In the genomic region with DNA sequence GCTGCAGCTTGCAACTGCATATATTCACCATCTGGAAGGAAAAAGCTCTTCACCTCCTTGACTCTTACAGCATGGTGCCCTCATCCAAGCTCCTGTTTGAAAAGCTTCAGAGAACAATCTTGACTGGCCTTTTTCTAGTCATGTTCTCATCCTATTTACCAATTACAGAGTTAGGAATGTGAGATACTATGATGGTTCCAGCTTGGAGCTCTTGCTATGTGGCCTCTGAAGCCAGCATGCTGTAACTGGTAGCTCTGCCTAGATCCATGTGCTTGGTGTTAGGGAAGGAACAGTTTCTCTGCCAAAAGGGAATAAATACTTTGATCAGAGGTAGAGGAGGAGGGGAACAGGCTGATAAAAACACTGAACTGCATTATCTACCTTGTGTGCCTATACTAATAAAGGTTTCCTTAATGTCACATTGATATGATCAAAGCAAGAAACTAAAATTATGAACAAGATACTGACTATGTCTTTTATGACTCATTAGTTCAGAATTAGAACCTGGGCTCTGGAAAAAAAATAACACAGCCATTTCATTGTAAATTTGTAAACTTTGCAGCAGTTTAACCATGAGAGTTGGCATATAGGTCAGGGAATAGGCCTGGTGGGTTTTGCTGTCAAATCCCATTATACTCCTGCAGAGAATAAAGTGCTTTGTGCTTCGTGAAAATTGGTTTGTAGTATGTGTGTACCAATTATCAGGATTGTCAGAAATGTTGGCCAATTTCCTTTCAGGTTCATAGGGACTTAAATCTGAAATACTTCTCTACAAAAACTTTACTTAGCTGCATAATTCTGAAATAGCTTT, we compare ENCODE assay signal across 16 cellular contexts.
DNase-seq lines count a peak whose midpoint lies in the region; ATAC-seq and TF ChIP-seq lines count a peak whose summit lies in the region.
"Had no signal": no experiment of that assay in that cellular context is flagged by ENCODE, and none has a peak within 500 bp of the region (broad histone marks: within the 10 kb centered on the region; RNA-seq: fewer than 3 reads in every experiment).

No MANE protein-coding gene starts in this region.

- no peak for TF ChIP-seq CTCF in foreskin keratinocyte (conservative IDR thresholded peaks at IDR 0.05)
- TF ChIP-seq CTCF in gastrocnemius medialis (IDR thresholded peaks at IDR 0.05 in 4 of 5, conservative IDR thresholded peaks at IDR 0.05 in 1 of 5): no peak
- no peak for TF ChIP-seq CTCF in colonic mucosa (IDR thresholded peaks at IDR 0.05)

- no peak overlapping the region for H3K9ac ChIP-seq in colonic mucosa (ENCODE audit: low read depth in 2 of 2, low read length in 2 of 2)
- H3K9ac ChIP-seq: neural progenitor cell had no signal

- H3K27ac ChIP-seq in foreskin keratinocyte: no peak overlapping the region
- H3K27ac ChIP-seq in gastrocnemius medialis: peak overlapping the region; percentile 31 to 63 (median 54)
- no peak overlapping the region for H3K27ac ChIP-seq in colonic mucosa
- H3K27ac ChIP-seq: neural progenitor cell had no signal

- H3K36me3 ChIP-seq in gastrocnemius medialis (no peaks in the 10 kb centered on the region), colonic mucosa (no peaks in the 10 kb centered on the region)
- H3K36me3 ChIP-seq: neural progenitor cell had no signal

- H3K27me3 ChIP-seq in foreskin keratinocyte (no peaks in the 10 kb centered on the region), gastrocnemius medialis (no peaks in the 10 kb centered on the region), colonic mucosa (no peaks in the 10 kb centered on the region)
- H3K27me3 ChIP-seq: neural progenitor cell had no signal

- H3K4me1 ChIP-seq in foreskin keratinocyte (no peaks in the 10 kb centered on the region), gastrocnemius medialis (peaks cover 18 to 26% of the 10 kb centered on the region in 2 donors), colonic mucosa (no peaks in the 10 kb centered on the region)

- TF ChIP-seq POLR2A in gastrocnemius medialis (IDR thresholded peaks at IDR 0.05): no peak

- peak; percentile 64 for DNase-seq in EH (ENCODE audit: low read depth)
- peak; percentile 7 to 55 for DNase-seq in foreskin keratinocyte
- no peak for DNase-seq in gastrocnemius medialis
- DNase-seq in left ventricle myocardium superior: no peak
- no peak for DNase-seq in colonic mucosa
- DNase-seq: activated CD4-positive, alpha-beta T cell treated with anti-CD3 and anti-CD28 coated beads, Interleukin-2, amount 50 U/mL, for 1 hour; activated gamma-delta T cell treated with Interleukin-2 at 50 U/mL for 16 hours; endodermal cell; NCI-H2081; stimulated activated CD4-positive, alpha-beta T cell treated with anti-CD3 and anti-CD28 coated beads, Interleukin-1b, Interleukin-23, amount 100 ng/mL, for 48 hours; T-helper 1 cell had no signal

- H3K9me3 ChIP-seq in gastrocnemius medialis (no peaks in the 10 kb centered on the region), colonic mucosa (no peaks in the 10 kb centered on the region)

- no peak overlapping the region for H3K4me3 ChIP-seq in gastrocnemius medialis
- no peak overlapping the region for H3K4me3 ChIP-seq in colonic mucosa
- H3K4me3 ChIP-seq: neural progenitor cell had no signal

- intact Hi-C loops in gastrocnemius medialis (cut with DNase I; ENCODE audit: low total_unique reads) (no loop called here), left ventricle myocardium superior (cut with micrococcal nuclease) (no loop called here), colonic mucosa (cut with DNase I) (no loop called here)

- ATAC-seq in SK-N-SH treated with all-trans-retinoic acid at 6 μM for 48 hours (peak; percentile 58), foreskin keratinocyte (no peak), gastrocnemius medialis (peak; percentile 63 to 69), HG02840 (IDR thresholded peaks at IDR 0.05; ENCODE audit: low FRiP score, unreplicated experiment) (no peak), HG02623 (IDR thresholded peaks at IDR 0.05; ENCODE audit: unreplicated experiment) (no peak), left ventricle myocardium superior (no peak)
- ATAC-seq: Right ventricle myocardium inferior had no signal

- in situ Hi-C loops in gastrocnemius medialis (cut with MboI; ENCODE audit: low sequenced_read_pairs in 4 of 4): no loop called here

TF ChIP-seq in SK-N-SH treated with all-trans-retinoic acid at 6 μM for 48 hours, 23 proteins besides CTCF, POLR2A, EP300 and RAD21:
- TF ChIP-seq ESRRG (CRISPR knock-in tag; IDR thresholded peaks at IDR 0.05) (no peak), ARNTL (CRISPR knock-in tag; IDR thresholded peaks at IDR 0.05; ENCODE audit: borderline replicate concordance, low read depth) (no peak), GLIS3 (CRISPR knock-in tag; IDR thresholded peaks at IDR 0.05) (no peak), ZNF565 (CRISPR knock-in tag; conservative IDR thresholded peaks at IDR 0.05; ENCODE audit: low read depth) (no peak), SNAI2 (CRISPR knock-in tag; IDR thresholded peaks at IDR 0.05) (no peak), PPARA (CRISPR knock-in tag; IDR thresholded peaks at IDR 0.05; ENCODE audit: borderline replicate concordance) (no peak), ZFP3 (CRISPR knock-in tag; IDR thresholded peaks at IDR 0.05) (no peak), TCF4 (CRISPR knock-in tag; IDR thresholded peaks at IDR 0.05; ENCODE audit: borderline replicate concordance) (no peak), ISL1 (CRISPR knock-in tag; IDR thresholded peaks at IDR 0.05) (no peak), CSDC2 (CRISPR knock-in tag; IDR thresholded peaks at IDR 0.05) (no peak), ZNF70 (CRISPR knock-in tag; IDR thresholded peaks at IDR 0.05) (no peak)

Comparison
In these comparisons a context has a peak if more than half of its experiments do, and no peak if none do; other contexts are left out.
1. DNase-seq: peak in EH (single experiment) and foreskin keratinocyte (2 of 2); none in gastrocnemius medialis (0 of 2), left ventricle myocardium superior (single experiment) and colonic mucosa (single experiment).
2. ATAC-seq: peak in SK-N-SH treated with all-trans-retinoic acid at 6 μM for 48 hours (single experiment) and gastrocnemius medialis (2 of 2); none in foreskin keratinocyte (single experiment), HG02840 (single experiment), HG02623 (single experiment) and left ventricle myocardium superior (single experiment).
3. H3K27ac ChIP-seq: peak in gastrocnemius medialis (4 of 4); none in foreskin keratinocyte (single experiment) and colonic mucosa (single experiment).